Comparison of ENCODE assay signal across 1 cellular context in the genomic region with DNA sequence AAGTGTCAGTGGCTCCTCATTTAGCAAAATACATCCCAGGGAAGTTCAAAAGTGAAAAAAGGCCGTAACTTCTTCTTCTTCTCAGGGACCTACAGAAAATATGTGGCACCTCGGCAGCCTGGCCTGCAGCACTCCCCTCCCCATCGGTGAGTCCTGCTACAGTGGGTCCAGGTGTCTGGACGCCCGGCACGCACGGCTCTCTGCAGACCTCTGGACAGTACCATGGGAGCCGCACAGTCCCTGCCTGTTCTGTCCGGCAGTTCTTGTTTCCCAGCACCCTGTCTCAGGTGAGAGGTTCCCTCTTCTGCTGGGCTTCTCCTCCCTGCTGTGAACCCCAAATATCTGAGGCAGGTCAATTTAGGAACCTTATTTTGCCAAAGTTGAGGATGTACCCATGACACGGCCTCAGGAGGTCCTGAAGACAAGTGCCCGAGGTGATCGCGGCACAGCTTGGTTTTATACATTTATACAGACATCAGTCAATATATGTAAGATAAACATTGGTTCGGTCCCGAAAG.
TF ChIP-seq lines count a peak whose summit lies in the region.

No MANE protein-coding gene starts in this region.

TF ChIP-seq in IMR-90, 13 proteins besides CTCF, POLR2A, EP300 and RAD21 (continued from another document):
- TF ChIP-seq, protein P1, sequence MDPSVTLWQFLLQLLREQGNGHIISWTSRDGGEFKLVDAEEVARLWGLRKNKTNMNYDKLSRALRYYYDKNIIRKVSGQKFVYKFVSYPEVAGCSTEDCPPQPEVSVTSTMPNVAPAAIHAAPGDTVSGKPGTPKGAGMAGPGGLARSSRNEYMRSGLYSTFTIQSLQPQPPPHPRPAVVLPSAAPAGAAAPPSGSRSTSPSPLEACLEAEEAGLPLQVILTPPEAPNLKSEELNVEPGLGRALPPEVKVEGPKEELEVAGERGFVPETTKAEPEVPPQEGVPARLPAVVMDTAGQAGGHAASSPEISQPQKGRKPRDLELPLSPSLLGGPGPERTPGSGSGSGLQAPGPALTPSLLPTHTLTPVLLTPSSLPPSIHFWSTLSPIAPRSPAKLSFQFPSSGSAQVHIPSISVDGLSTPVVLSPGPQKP (IDR thresholded peaks at IDR 0.05; ENCODE audit: borderline replicate concordance, low read depth, low read length): no peak
- TF ChIP-seq NFE2L2 (IDR thresholded peaks at IDR 0.05; ENCODE audit: low read depth, low read length) (no peak), MXI1 (IDR thresholded peaks at IDR 0.05; ENCODE audit: borderline replicate concordance, low read depth, low read length) (no peak), MAZ (IDR thresholded peaks at IDR 0.05; ENCODE audit: borderline replicate concordance, low read depth, low read length) (no peak), BHLHE40 (IDR thresholded peaks at IDR 0.05; ENCODE audit: low read depth, low read length) (no peak)
TF ChIP-seq in IMR-90: peak in this region for 0.
